Comparison of ENCODE assay signal across 20 cellular contexts in the genomic region with DNA sequence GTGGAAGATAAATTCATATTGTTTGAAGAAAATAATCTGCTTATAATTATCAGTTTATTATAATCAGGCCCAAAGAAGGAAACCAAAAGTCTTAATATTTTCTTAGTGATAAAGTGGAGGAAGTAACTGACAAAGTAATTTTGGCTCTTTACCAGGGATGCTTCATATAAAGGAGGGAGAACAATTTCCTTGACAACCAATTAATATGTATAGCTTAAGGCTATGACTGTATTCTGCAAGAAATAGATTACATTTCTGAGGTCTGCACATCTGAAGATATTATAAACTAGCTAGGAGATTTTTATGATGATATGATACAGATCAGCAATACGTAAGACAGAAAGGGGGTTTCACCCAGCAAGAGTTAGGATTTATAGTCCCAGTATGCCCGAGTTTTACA.
"Had no signal": no experiment of that assay in that cellular context is flagged by ENCODE, and none has a peak within 500 bp of the region (broad histone marks: within the 10 kb centered on the region; RNA-seq: fewer than 3 reads in every experiment).

No MANE protein-coding gene starts in this region.

- DNase-seq: activated CD4-positive, alpha-beta T cell treated with anti-CD3 and anti-CD28 coated beads for 36 hours; activated CD4-positive, CD25-positive, alpha-beta regulatory T cell; activated naive CD4-positive, alpha-beta T cell; activated T-cell treated with anti-CD3 and anti-CD28 coated beads for 4 hours; activated T-cell treated with anti-CD3 and anti-CD28 coated beads, Interleukin-2, amount 50 U/mL, for 72 hours; central memory CD4-positive, alpha-beta T cell; gastrocnemius medialis; glutamatergic neuron; left colon; midbrain; naive thymus-derived CD4-positive, alpha-beta T cell; ovary; stimulated activated CD4-positive, alpha-beta T cell treated with anti-CD3 and anti-CD28 coated beads, Interleukin-12 subunit alpha, Interleukin-12 subunit beta, amount 100 ng/mL, for 4 hours; stimulated activated CD4-positive, alpha-beta T cell treated with anti-CD3 and anti-CD28 coated beads, Interleukin-4, amount 100 ng/mL, for 1 hour; trophoblast cell had no signal

- H3K4me3 ChIP-seq: breast epithelium, gastrocnemius medialis, ovary, skin epidermis, thoracic aorta had no signal

- ATAC-seq: esophagus mucosa; gastrocnemius medialis; left colon; naive thymus-derived CD4-positive, alpha-beta T cell; sciatic nerve had no signal
